Comparison of ENCODE assay signal across 9 cellular contexts in genomic region chr3:147419062-147419701, GRCh38. TPM values are rescaled to one million over a fixed set of nuclear protein-coding genes. Genes with fewer than 3 reads are reported as not detected.
DNase-seq lines count a peak whose midpoint lies in the region; ATAC-seq and TF ChIP-seq lines count a peak whose summit lies in the region.
"Had no signal": no experiment of that assay in that cellular context is flagged by ENCODE, and none has a peak within 500 bp of the region (broad histone marks: within the 10 kb centered on the region; RNA-seq: fewer than 3 reads in every experiment).

No MANE protein-coding gene starts in this region.

- intact Hi-C loops in mucosa of descending colon (cut with DNase I, micrococcal nuclease), result no loop called here

- DNase-seq in DMS 273 (lab: John Stamatoyannopoulos, UW; ENCODE audit: unreplicated experiment) (peak; percentile 88), NCI-H774 (lab: John Stamatoyannopoulos, UW) (peak; percentile 33), fibroblast of pulmonary artery (ENCODE audit: low read depth) (peak; percentile 32), occipital lobe (lab: John Stamatoyannopoulos, UW) (peak; percentile 40), mucosa of descending colon (no peak), SIG-M5 (lab: John Stamatoyannopoulos, UW) (no peak), immature natural killer cell (no peak)

- H3K27me3 Mint-ChIP-seq in immature natural killer cell (ENCODE audit: low read depth in 3 of 3), result peaks cover 26 to 61% (median 44%) of the 10 kb centered on the region in 3 donors

- H3K27ac Mint-ChIP-seq in immature natural killer cell, result no peak overlapping the region
- H3K27ac Mint-ChIP-seq: IgD-negative memory B cell had no signal

- H3K36me3 ChIP-seq in mucosa of descending colon (ENCODE audit: low read depth), result no peaks in the 10 kb centered on the region

- H3K4me3 ChIP-seq in fibroblast of pulmonary artery (replicated peaks; ENCODE audit: low read depth, low read length) (peak overlapping the region; percentile 24), mucosa of descending colon (no peak overlapping the region)

- peaks cover 17 to 70% (median 50%) of the 10 kb centered on the region in 6 donors for H3K9me3 Mint-ChIP-seq in immature natural killer cell

- no peak for ATAC-seq in mucosa of descending colon
- ATAC-seq in esophagus mucosa, result no peak

- TF ChIP-seq CTCF in fibroblast of pulmonary artery (IDR thresholded peaks at IDR 0.05; ENCODE audit: low read length, missing control alignments) (no peak), mucosa of descending colon (IDR thresholded peaks at IDR 0.05) (no peak)

- H3K4me3 Mint-ChIP-seq in immature natural killer cell, result peak overlapping the region in 1 of 5 donors; percentile 17

- H3K36me3 Mint-ChIP-seq in immature natural killer cell, result peaks cover 3 to 18% (median 12%) of the 10 kb centered on the region in 3 donors
- H3K36me3 Mint-ChIP-seq: IgD-negative memory B cell had no signal

- H3K9me3 ChIP-seq in mucosa of descending colon, result no peaks in the 10 kb centered on the region

- no peaks in the 10 kb centered on the region for H3K4me1 ChIP-seq in mucosa of descending colon (ENCODE audit: low read depth)

- H3K4me1 Mint-ChIP-seq in immature natural killer cell, result peaks cover 0 to 6% of the 10 kb centered on the region in 2 donors

RNA-seq across cellular contexts. Expression of gene ZIC1, which starts 10.0 kb away (rescaled TPM):
- total RNA-seq in occipital lobe, result 15.6 TPM
- total RNA-seq in mucosa of descending colon, result under 1 TPM in 1 of 3 donors, not detected in 2; 0.48 TPM
- total RNA-seq in esophagus mucosa, result 0.36 TPM
- not detected for polyA plus RNA-seq in immature natural killer cell
- polyA plus RNA-seq: IgD-negative memory B cell had no signal

RNA-seq across cellular contexts. Expression of gene ZIC4, which starts 12.8 kb away (rescaled TPM):
- total RNA-seq in occipital lobe, result 1.2 TPM
- total RNA-seq in mucosa of descending colon, result not detected
- not detected for total RNA-seq in esophagus mucosa
- not detected for polyA plus RNA-seq in immature natural killer cell
- polyA plus RNA-seq: IgD-negative memory B cell had no signal

Comparison
In these comparisons a context has a peak if more than half of its experiments do, and no peak if none do; other contexts are left out.
1. DNase-seq: peak in DMS 273 (single experiment), NCI-H774 (single experiment), fibroblast of pulmonary artery (single experiment) and occipital lobe (single experiment); none in mucosa of descending colon (0 of 3), SIG-M5 (single experiment) and immature natural killer cell (0 of 3).
2. RNA of gene ZIC1, which starts 10.0 kb away (total RNA-seq): 15.6 TPM in occipital lobe (single experiment); 0.36 TPM in esophagus mucosa (single experiment) and 0.48 TPM in mucosa of descending colon; every median in the first group is over 10 times any median in the second.